28 cellular contexts compared by ENCODE assay signal in the genomic region with DNA sequence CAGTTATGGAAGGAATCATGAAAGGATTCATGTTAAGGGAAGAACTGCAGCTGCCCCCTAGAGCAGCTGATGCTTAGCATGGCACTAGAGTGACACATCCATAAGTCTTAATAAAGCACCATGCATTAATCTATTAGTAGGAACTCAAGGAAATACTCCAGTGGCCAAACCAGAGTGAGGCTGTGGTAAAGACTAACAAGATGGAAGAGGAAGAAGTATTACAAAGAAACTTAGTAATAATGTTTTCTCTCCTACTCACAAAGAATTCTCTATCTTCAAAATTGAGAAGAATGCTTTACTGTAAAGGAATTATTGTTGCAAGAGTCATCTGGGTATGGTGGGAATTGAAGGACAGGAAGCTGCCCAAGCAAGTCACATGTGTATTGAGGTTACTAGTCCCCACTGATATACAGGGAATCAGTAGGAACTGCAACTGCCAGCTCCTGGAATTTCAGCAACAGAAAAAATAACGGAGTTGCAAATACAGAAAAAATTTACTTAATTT. TPM values are rescaled to one million over a fixed set of nuclear protein-coding genes. Genes with fewer than 3 reads are reported as not detected.
"Had no signal": no experiment of that assay in that cellular context is flagged by ENCODE, and none has a peak within 500 bp of the region (broad histone marks: within the 10 kb centered on the region; RNA-seq: fewer than 3 reads in every experiment).

No MANE protein-coding gene starts in this region.

- H3K27ac Mint-ChIP-seq: activated CD4-positive, alpha-beta memory T cell treated with anti-CD3 and anti-CD28 coated beads, Interleukin-2, amount 10 ng/mL, durations not matched to agents 7 days and 5 days; activated CD4-positive, alpha-beta T cell treated with anti-CD3 and anti-CD28 coated beads, Interleukin-2, amount 10 ng/mL, durations not matched to agents 7 days and 5 days; activated naive CD4-positive, alpha-beta T cell treated with anti-CD3 and anti-CD28 coated beads, Interleukin-2, amount 10 ng/mL, durations not matched to agents 7 days and 5 days; activated naive CD4-positive, alpha-beta T cell treated with anti-CD3 and anti-CD28 coated beads, Interleukin-2, amount 50 U/mL, for 72 hours; activated naive CD8-positive, alpha-beta T cell treated with anti-CD3 and anti-CD28 coated beads, Interleukin-2, amount 10 ng/mL, durations not matched to agents 7 days and 5 days; activated T-helper 1 cell treated with anti-CD3 and anti-CD28 coated beads, Interleukin-12 subunit alpha, Interleukin-12 subunit beta, Interleukin-2, Interleukin-4 antibody, amounts not matched to agents 30 ng/mL and 10 ng/mL and 1 ng/mL, durations not matched to agents 14 hours and 24 hours and 36 hours; activated T-helper 2 cell treated with anti-CD3 and anti-CD28 coated beads, Interferon-gamma antibody, Interleukin-2, Interleukin-4, amounts not matched to agents 10 μg/mL and 5 μg/mL and 100 μg/mL, durations not matched to agents 14 hours and 24 hours and 36 hours; dendritic cell treated with granulocyte-macrophage colony-stimulating factor and Interleukin-4, amounts not matched to agents 40 ng/mL and 50 ng/mL, for 4 days; endodermal cell; T-helper 17 cell had no signal

- H3K4me1 ChIP-seq: ascending aorta, gastrocnemius medialis, heart left ventricle had no signal

- DNase-seq: activated CD4-positive, alpha-beta memory T cell treated with anti-CD3 and anti-CD28 coated beads, Interleukin-2, amount 10 ng/mL, durations not matched to agents 7 days and 5 days; activated CD4-positive, alpha-beta T cell treated with anti-CD3 and anti-CD28 coated beads for 1 hour; activated CD4-positive, alpha-beta T cell treated with anti-CD3 and anti-CD28 coated beads for 4 hours; activated CD4-positive, alpha-beta T cell treated with anti-CD3 and anti-CD28 coated beads, Interleukin-2, amount 10 ng/mL, durations not matched to agents 7 days and 5 days; activated CD4-positive, alpha-beta T cell treated with anti-CD3 and anti-CD28 coated beads, Interleukin-2, amount 50 U/mL, for 4 hours; activated effector memory CD4-positive, alpha-beta T cell treated with anti-CD3 and anti-CD28 coated beads, Interleukin-2, amount 50 U/mL, for 16 hours; activated naive CD4-positive, alpha-beta T cell; activated naive CD4-positive, alpha-beta T cell treated with anti-CD3 and anti-CD28 coated beads, Interleukin-2, amount 10 ng/mL, durations not matched to agents 7 days and 5 days; activated naive CD8-positive, alpha-beta T cell treated with anti-CD3 and anti-CD28 coated beads, Interleukin-2, amount 10 ng/mL, durations not matched to agents 7 days and 5 days; activated T-cell treated with anti-CD3 and anti-CD28 coated beads, Interleukin-2, amount 50 U/mL, for 4 hours; brain microvascular endothelial cell; dorsolateral prefrontal cortex; effector memory CD4-positive, alpha-beta T cell; endodermal cell; foreskin fibroblast; gastrocnemius medialis; glutamatergic neuron; heart left ventricle; T-helper 1 cell; T-helper 17 cell had no signal

- H3K27me3 ChIP-seq: ascending aorta, brain microvascular endothelial cell, dorsolateral prefrontal cortex, gastrocnemius medialis, heart left ventricle had no signal

- H3K36me3 ChIP-seq: ascending aorta, brain microvascular endothelial cell, gastrocnemius medialis, heart left ventricle had no signal

- H3K9me3 Mint-ChIP-seq: activated CD4-positive, alpha-beta memory T cell treated with anti-CD3 and anti-CD28 coated beads, Interleukin-2, amount 10 ng/mL, durations not matched to agents 7 days and 5 days; activated CD4-positive, alpha-beta T cell treated with anti-CD3 and anti-CD28 coated beads, Interleukin-2, amount 10 ng/mL, durations not matched to agents 7 days and 5 days; activated naive CD4-positive, alpha-beta T cell treated with anti-CD3 and anti-CD28 coated beads, Interleukin-2, amount 10 ng/mL, durations not matched to agents 7 days and 5 days; activated naive CD4-positive, alpha-beta T cell treated with anti-CD3 and anti-CD28 coated beads, Interleukin-2, amount 50 U/mL, for 72 hours; activated naive CD8-positive, alpha-beta T cell treated with anti-CD3 and anti-CD28 coated beads, Interleukin-2, amount 10 ng/mL, durations not matched to agents 7 days and 5 days; activated T-cell treated with anti-CD3 and anti-CD28 coated beads, Interleukin-2, amount 50 U/mL, for 4 hours; activated T-helper 1 cell treated with anti-CD3 and anti-CD28 coated beads, Interleukin-12 subunit alpha, Interleukin-12 subunit beta, Interleukin-2, Interleukin-4 antibody, amounts not matched to agents 30 ng/mL and 10 ng/mL and 1 ng/mL, durations not matched to agents 14 hours and 24 hours and 36 hours; activated T-helper 2 cell treated with anti-CD3 and anti-CD28 coated beads, Interferon-gamma antibody, Interleukin-2, Interleukin-4, amounts not matched to agents 10 μg/mL and 5 μg/mL and 100 μg/mL, durations not matched to agents 14 hours and 24 hours and 36 hours; central memory CD8-positive, alpha-beta T cell; dendritic cell treated with granulocyte-macrophage colony-stimulating factor and Interleukin-4, amounts not matched to agents 40 ng/mL and 50 ng/mL, for 4 days; endodermal cell had no signal

- H3K4me3 Mint-ChIP-seq: activated CD4-positive, alpha-beta memory T cell treated with anti-CD3 and anti-CD28 coated beads, Interleukin-2, amount 10 ng/mL, durations not matched to agents 7 days and 5 days; activated CD4-positive, alpha-beta T cell treated with anti-CD3 and anti-CD28 coated beads, Interleukin-2, amount 10 ng/mL, durations not matched to agents 7 days and 5 days; activated naive CD4-positive, alpha-beta T cell treated with anti-CD3 and anti-CD28 coated beads, Interleukin-2, amount 10 ng/mL, durations not matched to agents 7 days and 5 days; activated naive CD8-positive, alpha-beta T cell treated with anti-CD3 and anti-CD28 coated beads, Interleukin-2, amount 10 ng/mL, durations not matched to agents 7 days and 5 days; activated T-cell treated with anti-CD3 and anti-CD28 coated beads, Interleukin-2, amount 50 U/mL, for 4 hours; activated T-helper 1 cell treated with anti-CD3 and anti-CD28 coated beads, Interleukin-12 subunit alpha, Interleukin-12 subunit beta, Interleukin-2, Interleukin-4 antibody, amounts not matched to agents 30 ng/mL and 10 ng/mL and 1 ng/mL, durations not matched to agents 14 hours and 24 hours and 36 hours; central memory CD8-positive, alpha-beta T cell; dendritic cell treated with granulocyte-macrophage colony-stimulating factor and Interleukin-4, amounts not matched to agents 40 ng/mL and 50 ng/mL, for 4 days; endodermal cell; T-helper 17 cell had no signal

- H3K36me3 Mint-ChIP-seq: activated naive CD4-positive, alpha-beta T cell treated with anti-CD3 and anti-CD28 coated beads, Interleukin-2, amount 10 ng/mL, durations not matched to agents 7 days and 5 days; activated naive CD4-positive, alpha-beta T cell treated with anti-CD3 and anti-CD28 coated beads, Interleukin-2, amount 50 U/mL, for 72 hours; activated naive CD8-positive, alpha-beta T cell treated with anti-CD3 and anti-CD28 coated beads, Interleukin-2, amount 10 ng/mL, durations not matched to agents 7 days and 5 days had no signal

- H3K9me3 ChIP-seq: ascending aorta, gastrocnemius medialis, heart left ventricle had no signal

- FAIRE-seq: bronchial epithelial cell had no signal

- H3K27me3 Mint-ChIP-seq: activated CD4-positive, alpha-beta memory T cell treated with anti-CD3 and anti-CD28 coated beads, Interleukin-2, amount 10 ng/mL, durations not matched to agents 7 days and 5 days; activated naive CD4-positive, alpha-beta T cell treated with anti-CD3 and anti-CD28 coated beads, Interleukin-2, amount 10 ng/mL, durations not matched to agents 7 days and 5 days; central memory CD8-positive, alpha-beta T cell; dendritic cell treated with granulocyte-macrophage colony-stimulating factor and Interleukin-4, amounts not matched to agents 40 ng/mL and 50 ng/mL, for 4 days had no signal

- H3K4me3 ChIP-seq: ascending aorta, coronary artery, dorsolateral prefrontal cortex, gastrocnemius medialis, heart left ventricle had no signal

- H3K4me1 Mint-ChIP-seq: activated CD4-positive, alpha-beta memory T cell treated with anti-CD3 and anti-CD28 coated beads, Interleukin-2, amount 10 ng/mL, durations not matched to agents 7 days and 5 days; activated CD4-positive, alpha-beta T cell treated with anti-CD3 and anti-CD28 coated beads, Interleukin-2, amount 10 ng/mL, durations not matched to agents 7 days and 5 days; activated naive CD4-positive, alpha-beta T cell treated with anti-CD3 and anti-CD28 coated beads, Interleukin-2, amount 10 ng/mL, durations not matched to agents 7 days and 5 days; activated naive CD8-positive, alpha-beta T cell treated with anti-CD3 and anti-CD28 coated beads, Interleukin-2, amount 10 ng/mL, durations not matched to agents 7 days and 5 days; central memory CD8-positive, alpha-beta T cell; T-helper 17 cell had no signal

- H3K27ac ChIP-seq: ascending aorta, brain microvascular endothelial cell, coronary artery, dorsolateral prefrontal cortex, gastrocnemius medialis, heart left ventricle had no signal

RNA-seq across cellular contexts. Expression of gene TOM1L1, which starts 29.9 kb away (rescaled TPM):
- total RNA-seq: activated naive CD8-positive, alpha-beta T cell treated with anti-CD3 and anti-CD28 coated beads, Interleukin-2, amount 10 ng/mL, durations not matched to agents 7 days and 5 days had no signal
